Comparison of ENCODE assay signal across 8 cellular contexts in genomic region chr13:43787998-43788397, GRCh38. TPM values are rescaled to one million over a fixed set of nuclear protein-coding genes. Genes with fewer than 3 reads are reported as not detected.
DNase-seq lines count a peak whose midpoint lies in the region; ATAC-seq and TF ChIP-seq lines count a peak whose summit lies in the region.

No MANE protein-coding gene starts in this region.

- H3K9ac ChIP-seq in MM.1S (ENCODE audit: low read length), result no peak overlapping the region

- no peaks in the 10 kb centered on the region for H3K27me3 ChIP-seq in MM.1S (replicated peaks; ENCODE audit: insufficient read depth, low read length)
- no peaks in the 10 kb centered on the region for H3K27me3 ChIP-seq in breast epithelium

- peaks cover 25 to 47% of the 10 kb centered on the region in 2 donors for H3K27me3 Mint-ChIP-seq in natural killer cell (ENCODE audit: low read depth in 2 of 2)

- H3K4me2 ChIP-seq in MM.1S (ENCODE audit: low read depth, low read length), result peak overlapping the region; percentile 76

- H3K27ac ChIP-seq in MM.1S (ENCODE audit: low read length) (no peak overlapping the region), breast epithelium (no peak overlapping the region)

- H3K36me3 ChIP-seq in MM.1S (replicated peaks; ENCODE audit: insufficient read depth, low read length) (no peaks in the 10 kb centered on the region), breast epithelium (no peaks in the 10 kb centered on the region)

- H4K20me1 ChIP-seq in MM.1S (ENCODE audit: insufficient read depth, low read length), result no peaks in the 10 kb centered on the region

- H3K4me3 ChIP-seq in MM.1S (ENCODE audit: low read length) (peak overlapping the region; percentile 61; the same call in 1 of the 2 replicates), breast epithelium (no peak overlapping the region)

- H3K36me3 Mint-ChIP-seq in natural killer cell, result no peaks in the 10 kb centered on the region

- no peaks in the 10 kb centered on the region for H3K9me2 ChIP-seq in MM.1S (replicated peaks; ENCODE audit: insufficient read depth, low read length)

- H3K9me3 Mint-ChIP-seq in natural killer cell, result no peaks in the 10 kb centered on the region

- peak; percentile 71 for DNase-seq in ELR (ENCODE audit: low read depth)
- peak; percentile 28 for DNase-seq in MM.1S
- no peak for DNase-seq in breast epithelium (ENCODE audit: low spot score in 2 of 2)
- DNase-seq in natural killer cell, result no peak
- no peak for DNase-seq in cardiac septum (ENCODE audit: low spot score)
- DNase-seq in occipital lobe (lab: John Stamatoyannopoulos, UW), result no peak

- peak overlapping the region; percentile 68 for H3K4me3 Mint-ChIP-seq in natural killer cell

- H3K79me2 ChIP-seq in MM.1S (ENCODE audit: low read length), result no peaks in the 10 kb centered on the region

- H3K4me1 ChIP-seq in MM.1S (ENCODE audit: low read length) (no peaks in the 10 kb centered on the region), breast epithelium (no peaks in the 10 kb centered on the region)

- ATAC-seq in natural killer cell, result no peak
- ATAC-seq in GM21447 (IDR thresholded peaks at IDR 0.05; ENCODE audit: unreplicated experiment), result no peak
- no peak for ATAC-seq in GM18870 (IDR thresholded peaks at IDR 0.05; ENCODE audit: unreplicated experiment)

- TF ChIP-seq CTCF in MM.1S (IDR thresholded peaks at IDR 0.05; ENCODE audit: low read length), result peak; percentile 42
- peak in 2 of 3 donors; percentile 20 to 48 for TF ChIP-seq CTCF in breast epithelium (IDR thresholded peaks at IDR 0.05)
- TF ChIP-seq CTCF in natural killer cell (IDR thresholded peaks at IDR 0.05), result no peak

- intact Hi-C loops in breast epithelium (cut with DNase I; ENCODE audit: low total_unique reads) (no loop called here), natural killer cell (cut with micrococcal nuclease) (no loop called here), cardiac septum (cut with DNase I) (loop anchor here (5.0 kb wide), 2 partner anchors 101 to 481 kb away; no protein-coding TSS in a partner anchor)

- H3K27ac Mint-ChIP-seq in natural killer cell, result no peak overlapping the region

- peaks cover 0 to 5% of the 10 kb centered on the region in 2 donors for H3K4me1 Mint-ChIP-seq in natural killer cell

- TF ChIP-seq POLR2A in breast epithelium (IDR thresholded peaks at IDR 0.05), result no peak

- H2AFZ ChIP-seq in MM.1S (ENCODE audit: low read length), result no peak overlapping the region

- H3K9me3 ChIP-seq in MM.1S (replicated peaks; ENCODE audit: insufficient read depth, low read length) (no peaks in the 10 kb centered on the region), breast epithelium (no peaks in the 10 kb centered on the region)

- no peaks in the 10 kb centered on the region for H3F3A ChIP-seq in MM.1S (ENCODE audit: insufficient read depth, low read length)

RNA-seq across cellular contexts. Expression of gene ENOX1, which starts 1.2 kb away (rescaled TPM):
- total RNA-seq in breast epithelium (1 to 10 TPM; 1.9 to 2.3 (median 2.0) TPM), natural killer cell (not detected), cardiac septum (6.6 TPM), occipital lobe (45.2 TPM)

Comparison
In these comparisons a context has a peak if more than half of its experiments do, and no peak if none do; other contexts are left out.
1. DNase-seq: peak in ELR (single experiment) and MM.1S (single experiment); none in breast epithelium (0 of 2), natural killer cell (single experiment), cardiac septum (single experiment) and occipital lobe (single experiment).